8 cellular contexts compared by ENCODE assay signal in the genomic region with DNA sequence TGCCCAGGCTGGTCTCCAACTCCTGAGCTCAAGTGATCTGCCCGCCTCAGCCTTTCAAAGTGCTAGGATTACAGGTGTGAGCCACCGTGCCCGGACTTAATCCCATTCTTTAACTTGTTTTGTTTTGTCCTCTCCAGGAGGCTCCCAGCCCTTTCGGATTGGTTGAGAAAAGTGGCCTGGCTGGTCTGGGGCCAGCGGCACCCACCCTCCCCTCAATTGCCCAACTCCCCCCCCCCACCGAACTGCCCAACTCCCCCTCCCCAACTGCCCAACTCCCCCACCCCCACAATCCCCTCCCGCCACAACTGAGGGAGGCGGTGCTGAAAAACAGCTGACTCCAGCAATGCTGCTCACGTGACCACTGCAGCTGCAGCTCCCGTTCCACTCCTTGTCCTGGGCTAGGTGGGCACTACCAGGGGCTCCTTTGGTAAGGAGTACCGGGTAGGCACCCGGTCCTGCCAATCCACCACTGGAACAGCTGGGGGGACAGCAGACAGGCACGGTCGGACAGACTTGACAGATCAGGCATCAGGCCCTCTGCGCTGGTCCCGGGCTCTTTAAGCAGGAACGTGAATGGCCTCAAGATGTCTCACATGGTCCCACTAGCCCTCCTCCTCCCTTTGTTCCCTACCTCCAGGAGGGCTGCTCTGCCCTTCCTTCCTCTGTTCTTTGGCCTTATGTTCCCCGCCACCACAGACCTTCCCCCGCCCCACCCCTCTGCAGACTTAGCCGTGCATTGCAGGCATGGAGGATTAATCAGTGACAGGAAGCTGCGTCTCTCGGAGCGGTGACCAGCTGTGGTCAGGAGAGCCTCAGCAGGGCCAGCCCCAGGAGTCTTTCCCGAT. TPM values are rescaled to one million over a fixed set of nuclear protein-coding genes. Genes with fewer than 3 reads are reported as not detected.
DNase-seq lines count a peak whose midpoint lies in the region; ATAC-seq and TF ChIP-seq lines count a peak whose summit lies in the region.

A gene (plus strand): TSS at position 720 of the 845 bp plus-strand sequence. CDS start 158 bp downstream, outside the sequence.

- peak within 1 kb of the TSS; percentile 97 for H2AFZ ChIP-seq in neural cell (ENCODE audit: low read depth, low read length)

- peak within 1 kb of the TSS; percentile 82 for H3K4me3 Mint-ChIP-seq in activated naive CD8-positive, alpha-beta T cell
- peak within 1 kb of the TSS; percentile 93 for H3K4me3 Mint-ChIP-seq in type B pancreatic cell

- H3K27me3 ChIP-seq in neural cell (ENCODE audit: insufficient read depth, low read depth, low read length) = no peaks in the 10 kb centered on the region

- H3K4me2 ChIP-seq in neural cell (ENCODE audit: low read length) = peak within 1 kb of the TSS; percentile 64

- H3K9me3 ChIP-seq in neural cell (ENCODE audit: low read length) = no peaks in the 10 kb centered on the region

- H3K9me2 ChIP-seq in neural cell (ENCODE audit: insufficient read depth, low read length) = no peaks in the 10 kb centered on the region

- DNase-seq in DMS53 treated with DMSO at 0.1 percent for 48 hours (lab: John Stamatoyannopoulos, UW; ENCODE audit: unreplicated experiment) (peak; percentile 5), NCI-H82 treated with DMSO at 0.1 percent for 48 hours (lab: John Stamatoyannopoulos, UW; ENCODE audit: unreplicated experiment) (peak; percentile 75), globus pallidus (ENCODE audit: low spot score) (peak; percentile 84), type B pancreatic cell (ENCODE audit: extremely low spot score, unreplicated experiment) (no peak)

- H3K4me1 Mint-ChIP-seq in activated naive CD8-positive, alpha-beta T cell (ENCODE audit: low read depth) = peaks cover 21% of the 10 kb centered on the region
- H3K4me1 Mint-ChIP-seq in type B pancreatic cell (ENCODE audit: unreplicated experiment) = peaks cover 34% of the 10 kb centered on the region

- no peaks in the 10 kb centered on the region for H3K36me3 Mint-ChIP-seq in activated naive CD8-positive, alpha-beta T cell
- H3K36me3 Mint-ChIP-seq in type B pancreatic cell = no peaks in the 10 kb centered on the region

- no peaks in the 10 kb centered on the region for H3K9me3 Mint-ChIP-seq in activated naive CD8-positive, alpha-beta T cell (ENCODE audit: low read depth)
- no peaks in the 10 kb centered on the region for H3K9me3 Mint-ChIP-seq in type B pancreatic cell

- H3K27ac ChIP-seq in neural cell (ENCODE audit: low read length) = peak within 1 kb of the TSS; percentile 80

- H3K79me2 ChIP-seq in neural cell (replicated peaks; ENCODE audit: insufficient read depth, low read length) = peaks cover 11% of the 10 kb centered on the region

- no peak within 1 kb of the TSS for H3K27ac Mint-ChIP-seq in activated naive CD8-positive, alpha-beta T cell
- peak within 1 kb of the TSS; percentile 92 for H3K27ac Mint-ChIP-seq in type B pancreatic cell

- peak within 1 kb of the TSS; percentile 72 for H3K4me3 ChIP-seq in neural cell (ENCODE audit: low read length)

- H3F3A ChIP-seq in neural cell (ENCODE audit: insufficient read depth, low read length, poor library complexity, severe bottlenecking) = no peaks in the 10 kb centered on the region

- ATAC-seq in HG02798 (IDR thresholded peaks at IDR 0.05; ENCODE audit: poor library complexity, unreplicated experiment) (peak; percentile 34), GM18868 (IDR thresholded peaks at IDR 0.05; ENCODE audit: unreplicated experiment) (no peak)

- H3K36me3 ChIP-seq in neural cell (ENCODE audit: insufficient read depth, low read length) = no peaks in the 10 kb centered on the region

- TF ChIP-seq CTCF in neural cell (IDR thresholded peaks at IDR 0.05; ENCODE audit: poor library complexity, severe bottlenecking) = peak; percentile 25
- peak; percentile 24 for TF ChIP-seq CTCF in type B pancreatic cell (conservative IDR thresholded peaks at IDR 0.05)

- TF ChIP-seq EP300 in neural cell (conservative IDR thresholded peaks at IDR 0.05; ENCODE audit: poor library complexity, severe bottlenecking) = no peak

- H3K27me3 Mint-ChIP-seq in activated naive CD8-positive, alpha-beta T cell = no peaks in the 10 kb centered on the region
- peaks cover 2% of the 10 kb centered on the region for H3K27me3 Mint-ChIP-seq in type B pancreatic cell

- no peaks in the 10 kb centered on the region for H4K20me1 ChIP-seq in neural cell (ENCODE audit: insufficient read depth)

- H3K9ac ChIP-seq in neural cell (ENCODE audit: low read length) = peak within 1 kb of the TSS; percentile 85

- TF ChIP-seq RAD21 in neural cell (conservative IDR thresholded peaks at IDR 0.05) = peak; percentile 45

TF ChIP-seq in neural cell, 6 proteins besides CTCF, POLR2A, EP300 and RAD21:
- TF ChIP-seq MXI1 (conservative IDR thresholded peaks at IDR 0.05; ENCODE audit: poor library complexity, severe bottlenecking) = peak; percentile 70
- peak; percentile 84 for TF ChIP-seq TAF1 (IDR thresholded peaks at IDR 0.05; ENCODE audit: low read depth)
- TF ChIP-seq, protein P1, sequence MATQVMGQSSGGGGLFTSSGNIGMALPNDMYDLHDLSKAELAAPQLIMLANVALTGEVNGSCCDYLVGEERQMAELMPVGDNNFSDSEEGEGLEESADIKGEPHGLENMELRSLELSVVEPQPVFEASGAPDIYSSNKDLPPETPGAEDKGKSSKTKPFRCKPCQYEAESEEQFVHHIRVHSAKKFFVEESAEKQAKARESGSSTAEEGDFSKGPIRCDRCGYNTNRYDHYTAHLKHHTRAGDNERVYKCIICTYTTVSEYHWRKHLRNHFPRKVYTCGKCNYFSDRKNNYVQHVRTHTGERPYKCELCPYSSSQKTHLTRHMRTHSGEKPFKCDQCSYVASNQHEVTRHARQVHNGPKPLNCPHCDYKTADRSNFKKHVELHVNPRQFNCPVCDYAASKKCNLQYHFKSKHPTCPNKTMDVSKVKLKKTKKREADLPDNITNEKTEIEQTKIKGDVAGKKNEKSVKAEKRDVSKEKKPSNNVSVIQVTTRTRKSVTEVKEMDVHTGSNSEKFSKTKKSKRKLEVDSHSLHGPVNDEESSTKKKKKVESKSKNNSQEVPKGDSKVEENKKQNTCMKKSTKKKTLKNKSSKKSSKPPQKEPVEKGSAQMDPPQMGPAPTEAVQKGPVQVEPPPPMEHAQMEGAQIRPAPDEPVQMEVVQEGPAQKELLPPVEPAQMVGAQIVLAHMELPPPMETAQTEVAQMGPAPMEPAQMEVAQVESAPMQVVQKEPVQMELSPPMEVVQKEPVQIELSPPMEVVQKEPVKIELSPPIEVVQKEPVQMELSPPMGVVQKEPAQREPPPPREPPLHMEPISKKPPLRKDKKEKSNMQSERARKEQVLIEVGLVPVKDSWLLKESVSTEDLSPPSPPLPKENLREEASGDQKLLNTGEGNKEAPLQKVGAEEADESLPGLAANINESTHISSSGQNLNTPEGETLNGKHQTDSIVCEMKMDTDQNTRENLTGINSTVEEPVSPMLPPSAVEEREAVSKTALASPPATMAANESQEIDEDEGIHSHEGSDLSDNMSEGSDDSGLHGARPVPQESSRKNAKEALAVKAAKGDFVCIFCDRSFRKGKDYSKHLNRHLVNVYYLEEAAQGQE (IDR thresholded peaks at IDR 0.05; ENCODE audit: borderline replicate concordance) = peak; percentile 76
- peak; percentile 83 for TF ChIP-seq POLR2AphosphoS5 (IDR thresholded peaks at IDR 0.05)
- peak; percentile 37 for TF ChIP-seq SMC3 (conservative IDR thresholded peaks at IDR 0.05; ENCODE audit: poor library complexity)
- no peak for TF ChIP-seq EZH2 (IDR thresholded peaks at IDR 0.05; ENCODE audit: borderline replicate concordance, insufficient read depth, low read length, poor library complexity, severe bottlenecking)

RNA-seq across cellular contexts. Expression of the gene that starts here (rescaled TPM):
- polyA plus RNA-seq in neural cell = 13.0 and 17.5 TPM in 2 replicates
- 13.6 and 13.8 TPM in 2 replicates for polyA minus RNA-seq in neural cell
- 9.0 and 14.5 TPM in 2 replicates for total RNA-seq in type B pancreatic cell (ENCODE audit: low replicate concordance)
